ENCODE assay signal across 15 cellular contexts in genomic region chr14:25006031-25006430, GRCh38. TPM values are rescaled to one million over a fixed set of nuclear protein-coding genes. Genes with fewer than 3 reads are reported as not detected.
DNase-seq lines count a peak whose midpoint lies in the region; ATAC-seq, FAIRE-seq and TF ChIP-seq lines count a peak whose summit lies in the region.
"Had no signal": no experiment of that assay in that cellular context is flagged by ENCODE, and none has a peak within 500 bp of the region (broad histone marks: within the 10 kb centered on the region; RNA-seq: fewer than 3 reads in every experiment).

No MANE protein-coding gene starts in this region.

- no peak for ATAC-seq in HepG2
- no peak for ATAC-seq in right lobe of liver

- H3K27me3 Mint-ChIP-seq in activated CD4-positive, alpha-beta memory T cell treated with anti-CD3 and anti-CD28 coated beads for 36 hours, result peaks cover 8% of the 10 kb centered on the region
- H3K27me3 Mint-ChIP-seq: CD4-positive, CD25-positive, alpha-beta regulatory T cell had no signal

- H3K27ac Mint-ChIP-seq in activated CD4-positive, alpha-beta memory T cell treated with anti-CD3 and anti-CD28 coated beads for 36 hours, result no peak overlapping the region
- H3K27ac Mint-ChIP-seq: CD4-positive, CD25-positive, alpha-beta regulatory T cell had no signal

- H3K9me3 Mint-ChIP-seq in activated CD4-positive, alpha-beta memory T cell treated with anti-CD3 and anti-CD28 coated beads for 36 hours, result no peaks in the 10 kb centered on the region

- CTCF ChIA-PET in HepG2 (lab: Yijun Ruan, JAX; ENCODE audit: low intra/inter-chr PET ratio, low total read pairs) (no interaction called here), RWPE1 (lab: Yijun Ruan, JAX) (interaction anchor here (0.6 kb wide), 1 partner anchor 271 kb away, joined by 3 read pairs; no protein-coding TSS in a partner anchor)
- CTCF ChIA-PET in activated CD4-positive, alpha-beta memory T cell treated with anti-CD3 and anti-CD28 coated beads for 36 hours (lab: Charles Lee), result no interaction called here

- WGBS in HepG2 (ENCODE audit: low lambda C conversion rate), result 74% methylated on average over 3 of the region's 3 CpGs
- 70% methylated on average over 3 of the region's 3 CpGs for WGBS in right lobe of liver (ENCODE audit: insufficient coverage, low coverage, low lambda C conversion rate, missing lambda C conversion rate)
- 85% methylated on average over 3 of the region's 3 CpGs for WGBS in mesenchymal stem cell
- 62% methylated on average over 3 of the region's 3 CpGs for WGBS in smooth muscle cell (ENCODE audit: low lambda C conversion rate)

- H3K4me1 Mint-ChIP-seq in activated CD4-positive, alpha-beta memory T cell treated with anti-CD3 and anti-CD28 coated beads for 36 hours (ENCODE audit: low read depth), result no peaks in the 10 kb centered on the region
- H3K4me1 Mint-ChIP-seq: CD4-positive, CD25-positive, alpha-beta regulatory T cell had no signal

- no peak overlapping the region for H4K8ac ChIP-seq in mesenchymal stem cell (ENCODE audit: low read length)

- H3K14ac ChIP-seq in mesenchymal stem cell (ENCODE audit: low read length in 2 of 2), result no peak overlapping the region

- H3K79me2 ChIP-seq in HepG2 (ENCODE audit: insufficient read depth, low read length) (peaks cover 3% of the 10 kb centered on the region), smooth muscle cell (ENCODE audit: low read depth) (peaks cover 81% of the 10 kb centered on the region)

- intact Hi-C loops in HepG2 (cut with micrococcal nuclease; ENCODE audit: unreplicated experiment) (no loop called here), right lobe of liver (cut with DNase I) (no loop called here)
- intact Hi-C loops in activated CD4-positive, alpha-beta memory T cell treated with anti-CD3 and anti-CD28 coated beads for 36 hours (cut with micrococcal nuclease), result no loop called here

- H3K9me3 ChIP-seq in HepG2 (ENCODE audit: low read length) (no peaks in the 10 kb centered on the region), right lobe of liver (no peaks in the 10 kb centered on the region), mesenchymal stem cell (ENCODE audit: control insufficient read depth, low read length) (no peaks in the 10 kb centered on the region), smooth muscle cell (replicated peaks; ENCODE audit: low read depth) (no peaks in the 10 kb centered on the region)
- H3K9me3 ChIP-seq: BLaER1 treated with 17β-estradiol and CSF1 and Interleukin-3, amounts not matched to agents 10 nM and 100 nM had no signal

- no peak overlapping the region for H3K4me2 ChIP-seq in HepG2 (ENCODE audit: low read depth, low read length)
- no peak overlapping the region for H3K4me2 ChIP-seq in mesenchymal stem cell (ENCODE audit: low read length, poor library complexity, severe bottlenecking)
- peak overlapping the region; percentile 72 for H3K4me2 ChIP-seq in smooth muscle cell
- H3K4me2 ChIP-seq: BLaER1 treated with 17β-estradiol and CSF1 and Interleukin-3, amounts not matched to agents 10 nM and 100 nM had no signal

- no TSS peak for BruUV-seq in HepG2 (replicated peaks; lab: Mats Ljungman, UMichigan)

- H4K20me1 ChIP-seq in HepG2 (ENCODE audit: insufficient read depth, low read length) (no peaks in the 10 kb centered on the region), smooth muscle cell (ENCODE audit: low read depth) (no peaks in the 10 kb centered on the region)
- H4K20me1 ChIP-seq: BLaER1 treated with 17β-estradiol and CSF1 and Interleukin-3, amounts not matched to agents 10 nM and 100 nM had no signal

- no peak overlapping the region for H2BK120ac ChIP-seq in mesenchymal stem cell (ENCODE audit: low read depth, low read length)

- H3K27me3 ChIP-seq in HepG2 (ENCODE audit: control insufficient read depth in 1 of 2, insufficient read depth in 2 of 2, low read length in 2 of 2) (no peaks in the 10 kb centered on the region), right lobe of liver (no peaks in the 10 kb centered on the region), mesenchymal stem cell (ENCODE audit: control insufficient read depth in 1 of 2, insufficient read depth in 1 of 2, low read length in 2 of 2) (no peaks in the 10 kb centered on the region), smooth muscle cell (ENCODE audit: low read depth) (no peaks in the 10 kb centered on the region)
- H3K27me3 ChIP-seq: BLaER1 treated with 17β-estradiol and CSF1 and Interleukin-3, amounts not matched to agents 10 nM and 100 nM had no signal

- H3K36me3 ChIP-seq in HepG2 (replicated peaks in 1 of 2; ENCODE audit: control insufficient read depth in 1 of 2, insufficient read depth in 2 of 2, low read length in 2 of 2), result no peaks in the 10 kb centered on the region
- H3K36me3 ChIP-seq in right lobe of liver, result no peaks in the 10 kb centered on the region
- no peaks in the 10 kb centered on the region for H3K36me3 ChIP-seq in mesenchymal stem cell (ENCODE audit: control insufficient read depth in 1 of 2, insufficient read depth in 2 of 2, low read depth in 1 of 2, low read length in 2 of 2)
- no peaks in the 10 kb centered on the region for H3K36me3 ChIP-seq in smooth muscle cell (ENCODE audit: low read depth)
- H3K36me3 ChIP-seq: BLaER1 treated with 17β-estradiol and CSF1 and Interleukin-3, amounts not matched to agents 10 nM and 100 nM had no signal

- DNase-seq in HepG2 (ENCODE audit: low spot score), result no peak
- DNase-seq in right lobe of liver, result no peak
- no peak for DNase-seq in mesenchymal stem cell
- no peak for DNase-seq in smooth muscle cell (lab: John Stamatoyannopoulos, UW; ENCODE audit: unreplicated experiment)
- DNase-seq in stimulated activated naive CD4-positive, alpha-beta T cell treated with Interleukin-2 at 50 U/mL for 16 hours (lab: John Stamatoyannopoulos, UW), result no peak
- DNase-seq in activated CD4-positive, alpha-beta memory T cell treated with anti-CD3 and anti-CD28 coated beads for 36 hours, result no peak
- DNase-seq in RWPE1 (ENCODE audit: low spot score), result no peak
- DNase-seq: ACHN; Calu3; CD4-positive, CD25-positive, alpha-beta regulatory T cell; DMS 273 treated with DMSO at 0.1 percent for 48 hours; HCEC 1CT had no signal

- H2AK5ac ChIP-seq in mesenchymal stem cell (ENCODE audit: low read length, severe bottlenecking), result no peak overlapping the region

- POLR2A ChIA-PET in HepG2 (lab: Yijun Ruan, JAX), result interaction anchor here (1.0 kb wide), 2 partner anchors 10 to 27 kb away, joined by 3 to 6 read pairs; no protein-coding TSS in a partner anchor
- POLR2A ChIA-PET in activated CD4-positive, alpha-beta memory T cell treated with anti-CD3 and anti-CD28 coated beads for 36 hours (lab: Charles Lee), result no interaction called here
- POLR2A ChIA-PET in RWPE1 (lab: Yijun Ruan, JAX; ENCODE audit: low non-redundant PET), result no interaction called here

- H2AFZ ChIP-seq in HepG2 (ENCODE audit: low read length), result no peak overlapping the region
- H2AFZ ChIP-seq in mesenchymal stem cell (ENCODE audit: low read depth, low read length), result no peak overlapping the region
- no peak overlapping the region for H2AFZ ChIP-seq in smooth muscle cell (ENCODE audit: low read depth)

- no peak overlapping the region for H3K4me3 Mint-ChIP-seq in activated CD4-positive, alpha-beta memory T cell treated with anti-CD3 and anti-CD28 coated beads for 36 hours
- H3K4me3 Mint-ChIP-seq: CD4-positive, CD25-positive, alpha-beta regulatory T cell had no signal

- peak overlapping the region; percentile 12 to 51 for H2BK12ac ChIP-seq in mesenchymal stem cell (ENCODE audit: low read length in 2 of 2)

- H3K4me3 ChIP-seq in HepG2 (replicated peaks in 1 of 3; ENCODE audit: insufficient read depth in 1 of 3, low read depth in 2 of 3, low read length in 3 of 3), result no peak overlapping the region
- no peak overlapping the region for H3K4me3 ChIP-seq in right lobe of liver
- H3K4me3 ChIP-seq in mesenchymal stem cell (ENCODE audit: insufficient read depth in 1 of 2, low read depth in 1 of 2, low read length in 2 of 2), result no peak overlapping the region
- H3K4me3 ChIP-seq in smooth muscle cell, result no peak overlapping the region
- H3K4me3 ChIP-seq: BLaER1 treated with 17β-estradiol and CSF1 and Interleukin-3, amounts not matched to agents 10 nM and 100 nM had no signal

- TF ChIP-seq CTCF in HepG2 (CRISPR knock-in tag; IDR thresholded peaks at IDR 0.05) (no peak), right lobe of liver (IDR thresholded peaks at IDR 0.05) (no peak), smooth muscle cell (IDR thresholded peaks at IDR 0.05; ENCODE audit: borderline replicate concordance, insufficient read depth, poor library complexity, severe bottlenecking) (no peak), RWPE1 (conservative IDR thresholded peaks at IDR 0.05; ENCODE audit: low read depth) (no peak)

- FAIRE-seq in HepG2 (lab: Jason Lieb, UNC), result no peak

- no peak overlapping the region for H2BK15ac ChIP-seq in mesenchymal stem cell (ENCODE audit: low read depth, poor library complexity, severe bottlenecking)

- peaks cover 52% of the 10 kb centered on the region for H3K4me1 ChIP-seq in HepG2 (ENCODE audit: insufficient read depth, low read length)
- H3K4me1 ChIP-seq in right lobe of liver, result no peaks in the 10 kb centered on the region
- H3K4me1 ChIP-seq in mesenchymal stem cell (ENCODE audit: control insufficient read depth, insufficient read depth, low read depth, low read length), result no peaks in the 10 kb centered on the region
- peaks cover 80% of the 10 kb centered on the region for H3K4me1 ChIP-seq in smooth muscle cell (ENCODE audit: low read depth)

- no peak for TF ChIP-seq EP300 in HepG2 (IDR thresholded peaks at IDR 0.05; ENCODE audit: low read depth in 2 of 2, low read length in 2 of 2)
- TF ChIP-seq EP300 in HepG2 (CRISPR knock-in tag; IDR thresholded peaks at IDR 0.05; ENCODE audit: borderline replicate concordance), result no peak

- in situ Hi-C loops in HepG2 (cut with HindIII; ENCODE audit: extremely low pct_ligation_motif_present, low pct_unique_long_range_greater_than_20kb), result no loop called here

- no peaks in the 10 kb centered on the region for H3K36me3 Mint-ChIP-seq in activated CD4-positive, alpha-beta memory T cell treated with anti-CD3 and anti-CD28 coated beads for 36 hours
- H3K36me3 Mint-ChIP-seq: CD4-positive, CD25-positive, alpha-beta regulatory T cell had no signal

- no peak overlapping the region for H3K4ac ChIP-seq in mesenchymal stem cell (ENCODE audit: low read depth in 1 of 2, low read length in 2 of 2)

- H2BK5ac ChIP-seq in mesenchymal stem cell (ENCODE audit: low read depth, low read length, poor library complexity, severe bottlenecking), result no peak overlapping the region

- H3K23ac ChIP-seq in mesenchymal stem cell (ENCODE audit: low read length in 2 of 2), result no peak overlapping the region

- H4K91ac ChIP-seq in mesenchymal stem cell (ENCODE audit: low read length), result peak overlapping the region; percentile 14

- no peaks in the 10 kb centered on the region for H3K79me1 ChIP-seq in mesenchymal stem cell (replicated peaks; ENCODE audit: low read length, poor library complexity, severe bottlenecking)

- TF ChIP-seq RAD21 in HepG2 (CRISPR knock-in tag; IDR thresholded peaks at IDR 0.05), result no peak

- H3K27ac ChIP-seq in HepG2 (ENCODE audit: extremely low read length, insufficient read depth, low read length) (no peak overlapping the region), right lobe of liver (no peak overlapping the region), mesenchymal stem cell (ENCODE audit: low read length, poor library complexity, severe bottlenecking) (no peak overlapping the region), smooth muscle cell (ENCODE audit: low read depth) (peak overlapping the region; percentile 89), RWPE1 (no peak overlapping the region)
- H3K27ac ChIP-seq: 22Rv1; BLaER1 treated with 17β-estradiol and CSF1 and Interleukin-3, amounts not matched to agents 10 nM and 100 nM; HL-60 had no signal

- H3K9ac ChIP-seq in HepG2 (ENCODE audit: insufficient read depth, low read depth, low read length) (no peak overlapping the region), mesenchymal stem cell (ENCODE audit: low read length) (no peak overlapping the region), smooth muscle cell (ENCODE audit: low read depth) (peak overlapping the region; percentile 63)
- H3K9ac ChIP-seq: BLaER1 treated with 17β-estradiol and CSF1 and Interleukin-3, amounts not matched to agents 10 nM and 100 nM had no signal

- H3F3A ChIP-seq in smooth muscle cell (ENCODE audit: low read depth), result peaks cover 60% of the 10 kb centered on the region

- peak overlapping the region; percentile 40 to 61 for H3K18ac ChIP-seq in mesenchymal stem cell (ENCODE audit: low read depth in 1 of 2, low read length in 2 of 2)

- no peak for TF ChIP-seq POLR2A in HepG2 (IDR thresholded peaks at IDR 0.05; ENCODE audit: insufficient read depth in 1 of 2, low read depth in 2 of 2, low read length in 2 of 2)
- no peak for TF ChIP-seq POLR2A in right lobe of liver (IDR thresholded peaks at IDR 0.05)

RNA-seq across cellular contexts. Expression of gene STXBP6, which starts 43.9 kb away (rescaled TPM):
- total RNA-seq in HepG2 (2016; rRNA removed; fragmentation: Illumina TruSeq; extraction: Trizol) (35.3 and 43.2 TPM in 2 replicates), right lobe of liver (1 to 10 TPM in 4 of 6 experiments, under 1 TPM in 2; 0.55 to 1.7 (median 1.1) TPM), smooth muscle cell (144 and 160 TPM in 2 replicates)
- total RNA-seq in HepG2 (2016; cell fraction: cytosol; rRNA removed; fragmentation: Illumina TruSeq; extraction: Trizol; ENCODE audit: low read depth), result 21.2 TPM in 2 replicates
- total RNA-seq in HepG2 (2016; cell fraction: insoluble cytoplasmic fraction; rRNA removed; fragmentation: Illumina TruSeq; extraction: Trizol), result 31.7 and 46.6 TPM in 2 replicates
- 28.9 and 30.6 TPM in 2 replicates for total RNA-seq in HepG2 (2016; cell fraction: membrane; rRNA removed; fragmentation: Illumina TruSeq; extraction: Trizol)
- total RNA-seq in HepG2 (2016; cell fraction: nucleus; rRNA removed; fragmentation: Illumina TruSeq; extraction: Trizol), result 26.2 and 27.2 TPM in 2 replicates
- polyA plus RNA-seq in HepG2 (2011; rRNA removed) (32.3 and 42.8 TPM in 2 replicates), smooth muscle cell (138 and 170 TPM in 2 replicates)
- 26.8 and 33.4 TPM in 2 replicates for polyA plus RNA-seq in HepG2 (2011; cell fraction: cytosol; rRNA removed)
- polyA plus RNA-seq in HepG2 (2011; cell fraction: nucleus; rRNA removed), result 10.0 and 11.5 TPM in 2 replicates
- 25.5 and 27.7 TPM in 2 replicates for polyA plus RNA-seq in HepG2 (2012)
- 19.0 and 23.1 TPM in 2 replicates for polyA plus RNA-seq in HepG2 (2016; cell fraction: cytosol; fragmentation: Illumina TruSeq; extraction: Trizol; ENCODE audit: low read depth)
- polyA plus RNA-seq in HepG2 (2016; cell fraction: insoluble cytoplasmic fraction; fragmentation: Illumina TruSeq; extraction: Trizol; ENCODE audit: low read depth), result 51.3 and 53.4 TPM in 2 replicates
- 25.8 and 28.4 TPM in 2 replicates for polyA plus RNA-seq in HepG2 (2016; cell fraction: membrane; fragmentation: Illumina TruSeq; extraction: Trizol; ENCODE audit: low read depth)
- polyA plus RNA-seq in HepG2 (2016; cell fraction: nucleus; fragmentation: Illumina TruSeq; extraction: Trizol; ENCODE audit: insufficient read depth, low read depth), result 24.0 and 27.2 TPM in 2 replicates
- polyA minus RNA-seq in HepG2 (2011; rRNA and poly(A)+ RNA removed; ENCODE audit: low replicate concordance), result 3.0 and 26.4 TPM in 2 replicates
- polyA minus RNA-seq in HepG2 (2011; cell fraction: cytosol; rRNA and poly(A)+ RNA removed), result 19.6 and 20.8 TPM in 2 replicates
- 53.4 and 53.6 TPM in 2 replicates for polyA minus RNA-seq in HepG2 (2011; cell fraction: nucleus; rRNA and poly(A)+ RNA removed)
- polyA plus RNA-seq in mesenchymal stem cell (2013, experiment 1 of 2), result 9.7 TPM
- polyA plus RNA-seq in mesenchymal stem cell (2013, experiment 2 of 2), result 11.0 TPM
- not detected for total RNA-seq in activated CD4-positive, alpha-beta memory T cell treated with anti-CD3 and anti-CD28 coated beads for 36 hours
- total RNA-seq: CD4-positive, CD25-positive, alpha-beta regulatory T cell had no signal
- polyA plus RNA-seq: CD4-positive, CD25-positive, alpha-beta regulatory T cell had no signal

Comparison
In these comparisons a context has a peak if more than half of its experiments do, and no peak if none do; other contexts are left out.
1. RNA of gene STXBP6, which starts 43.9 kb away (total RNA-seq): 144 to 160 TPM in smooth muscle cell and 21.2 to 46.6 TPM in HepG2; 0.55 to 1.7 TPM in right lobe of liver and not detected in activated CD4-positive, alpha-beta memory T cell treated with anti-CD3 and anti-CD28 coated beads for 36 hours; every median in the first group is over 4 times any median in the second.